8 cellular contexts compared by ENCODE assay signal in genomic region chr22:20430641-20431519, GRCh38. TPM values are rescaled to one million over a fixed set of nuclear protein-coding genes. Genes with fewer than 3 reads are reported as not detected.
DNase-seq lines count a peak whose midpoint lies in the region; ATAC-seq, FAIRE-seq and TF ChIP-seq lines count a peak whose summit lies in the region.

No MANE protein-coding gene starts in this region.

- H3K36me3 Mint-ChIP-seq in activated naive CD8-positive, alpha-beta T cell treated with anti-CD3 and anti-CD28 coated beads, Interleukin-2, amount 10 ng/mL, durations not matched to agents 7 days and 5 days = no peaks in the 10 kb centered on the region

- POLR2A ChIA-PET in activated naive CD8-positive, alpha-beta T cell treated with anti-CD3 and anti-CD28 coated beads, Interleukin-2, amount 10 ng/mL, durations not matched to agents 7 days and 5 days (lab: Charles Lee) = interaction anchor here (1.6 kb wide), 1 partner anchor 27 kb away, joined by 4 read pairs; no protein-coding TSS in a partner anchor

- no peak for TF ChIP-seq POLR2A in GM12891 (IDR thresholded peaks at IDR 0.05; ENCODE audit: low read depth, low read length)

- H3K9ac ChIP-seq in iPS-18a (ENCODE audit: low read length) = no peak overlapping the region

- H3K4me3 Mint-ChIP-seq in activated naive CD8-positive, alpha-beta T cell treated with anti-CD3 and anti-CD28 coated beads, Interleukin-2, amount 10 ng/mL, durations not matched to agents 7 days and 5 days = peak overlapping the region; percentile 84

- no peak overlapping the region for H3K27ac ChIP-seq in iPS-18a (ENCODE audit: low read length)

- H3K27ac Mint-ChIP-seq in activated naive CD8-positive, alpha-beta T cell treated with anti-CD3 and anti-CD28 coated beads, Interleukin-2, amount 10 ng/mL, durations not matched to agents 7 days and 5 days = no peak overlapping the region

- no peaks in the 10 kb centered on the region for H3K9me3 ChIP-seq in iPS-18a (ENCODE audit: control insufficient read depth, low read depth, low read length)

- peaks cover 10% of the 10 kb centered on the region for H3K4me1 ChIP-seq in iPS-18a (ENCODE audit: control insufficient read depth, low read depth, low read length)

- peaks cover 77% of the 10 kb centered on the region for H3K27me3 ChIP-seq in iPS-18a (ENCODE audit: control insufficient read depth, insufficient read depth, low read length)

- H3K9me3 Mint-ChIP-seq in activated naive CD8-positive, alpha-beta T cell treated with anti-CD3 and anti-CD28 coated beads, Interleukin-2, amount 10 ng/mL, durations not matched to agents 7 days and 5 days = no peaks in the 10 kb centered on the region

- peaks cover 6% of the 10 kb centered on the region for H3K4me1 Mint-ChIP-seq in activated naive CD8-positive, alpha-beta T cell treated with anti-CD3 and anti-CD28 coated beads, Interleukin-2, amount 10 ng/mL, durations not matched to agents 7 days and 5 days

- peak; percentile 35 for ATAC-seq in activated naive CD8-positive, alpha-beta T cell treated with anti-CD3 and anti-CD28 coated beads, Interleukin-2, amount 10 ng/mL, durations not matched to agents 7 days and 5 days (ENCODE audit: low read depth)
- ATAC-seq in HG03469 (IDR thresholded peaks at IDR 0.05; ENCODE audit: unreplicated experiment) = no peak

- no peaks in the 10 kb centered on the region for H3K36me3 ChIP-seq in iPS-18a (ENCODE audit: control insufficient read depth, low read depth, low read length)

- H3K4me3 ChIP-seq in iPS-18a (ENCODE audit: low read length) = peak overlapping the region; percentile 45

- DNase-seq in GM12891 (ENCODE audit: insufficient read length, low spot score) (no peak), NOMO-1 treated with dmso at 0.1 percent for 144 hours (lab: John Stamatoyannopoulos, UW; ENCODE audit: unreplicated experiment) (peak; percentile 40), NCI-H774 (lab: John Stamatoyannopoulos, UW) (no peak), RPMI8226 (no peak)
- peak; percentile 66 for DNase-seq in activated naive CD8-positive, alpha-beta T cell treated with anti-CD3 and anti-CD28 coated beads, Interleukin-2, amount 10 ng/mL, durations not matched to agents 7 days and 5 days
- DNase-seq in stimulated activated CD4-positive, alpha-beta T cell treated with anti-CD3 and anti-CD28 coated beads, Interleukin-2, amount 100 ng/mL, for 24 hours = peak; percentile 57 to 71

- H3K27me3 Mint-ChIP-seq in activated naive CD8-positive, alpha-beta T cell treated with anti-CD3 and anti-CD28 coated beads, Interleukin-2, amount 10 ng/mL, durations not matched to agents 7 days and 5 days = peaks cover 76% of the 10 kb centered on the region

- FAIRE-seq in GM12891 (lab: Jason Lieb, UNC) = peak; percentile 76

TF ChIP-seq in GM12891, 5 proteins besides CTCF, POLR2A, EP300 and RAD21:
- TF ChIP-seq PAX5 (IDR thresholded peaks at IDR 0.05; ENCODE audit: insufficient read depth, low read length, severe bottlenecking) (no peak), POU2F2 (IDR thresholded peaks at IDR 0.05; ENCODE audit: low read depth, low read length) (no peak), SPI1 (IDR thresholded peaks at IDR 0.05; ENCODE audit: low read depth, low read length) (no peak), POLR2AphosphoS5 (IDR thresholded peaks at IDR 0.05; ENCODE audit: low read depth, low read length) (no peak), TAF1 (IDR thresholded peaks at IDR 0.05; ENCODE audit: low read depth, low read length) (no peak)

RNA-seq across cellular contexts. Expression of gene SCARF2, which starts 6.7 kb away (rescaled TPM):
- 0.08 TPM for polyA plus RNA-seq in GM12891 (2012; ENCODE audit: low read depth, missing spikeins)
- total RNA-seq in activated naive CD8-positive, alpha-beta T cell treated with anti-CD3 and anti-CD28 coated beads, Interleukin-2, amount 10 ng/mL, durations not matched to agents 7 days and 5 days = 1 to 10 TPM; 1.5 to 1.7 TPM

RNA-seq across cellular contexts. Expression of gene ZNF74, which starts 36.9 kb away (rescaled TPM):
- 2.7 TPM for polyA plus RNA-seq in GM12891 (2012; ENCODE audit: low read depth, missing spikeins)
- total RNA-seq in activated naive CD8-positive, alpha-beta T cell treated with anti-CD3 and anti-CD28 coated beads, Interleukin-2, amount 10 ng/mL, durations not matched to agents 7 days and 5 days = 10 to 100 TPM; 10.7 to 13.3 TPM

Comparison
In these comparisons a context has a peak if more than half of its experiments do, and no peak if none do; other contexts are left out.
1. DNase-seq: peak in NOMO-1 treated with dmso at 0.1 percent for 144 hours (single experiment), activated naive CD8-positive, alpha-beta T cell treated with anti-CD3 and anti-CD28 coated beads, Interleukin-2, amount 10 ng/mL, durations not matched to agents 7 days and 5 days (single experiment) and stimulated activated CD4-positive, alpha-beta T cell treated with anti-CD3 and anti-CD28 coated beads, Interleukin-2, amount 100 ng/mL, for 24 hours (2 of 2); none in GM12891 (single experiment), NCI-H774 (single experiment) and RPMI8226 (single experiment).